In genomic region chr9:29212590-29213373, GRCh38 we compare ENCODE assay signal across 8 cellular contexts. TPM values are rescaled to one million over a fixed set of nuclear protein-coding genes. Genes with fewer than 3 reads are reported as not detected.
A peak's percentile ranks its signal among the peaks of the same experiment; 100 is the strongest.
DNase-seq lines count a peak whose midpoint lies in the region; ATAC-seq, FAIRE-seq and TF ChIP-seq lines count a peak whose summit lies in the region.

No MANE protein-coding gene starts in this region.

- no peaks in the 10 kb centered on the region for H3K9me1 ChIP-seq in keratinocyte (ENCODE audit: control insufficient read depth, extremely low read depth, insufficient read depth, low read length)

- dilution Hi-C loops in keratinocyte (cut with MboI; ENCODE audit: extremely low pct_ligation_motif_present, low sequenced_read_pairs): no loop called here

- H3K27me3 ChIP-seq in BLaER1 treated with 17β-estradiol and CSF1 and Interleukin-3, amounts not matched to agents 10 nM and 100 nM: peaks cover 23 to 42% (median 33%) of the 10 kb centered on the region in 11 experiments
- peaks cover 56% of the 10 kb centered on the region for H3K27me3 ChIP-seq in keratinocyte (ENCODE audit: control insufficient read depth, extremely low read depth, insufficient read depth, low read length)
- H3K27me3 ChIP-seq in subcutaneous abdominal adipose tissue (ENCODE audit: control insufficient read depth in 5 of 5, insufficient read depth in 4 of 5, low read length in 5 of 5): peaks cover 26 to 45% (median 44%) of the 10 kb centered on the region in 5 donors
- H3K27me3 ChIP-seq in aorta (ENCODE audit: control insufficient read depth in 1 of 2, insufficient read depth in 2 of 2, low read length in 1 of 2): peaks cover 0 to 1% of the 10 kb centered on the region in 2 donors

- intact Hi-C loops in aorta (cut with DNase I): no loop called here

- DNase-seq in UCSD-AML1 (lab: John Stamatoyannopoulos, UW; ENCODE audit: unreplicated experiment) (peak; percentile 23), keratinocyte (ENCODE audit: low read depth, low spot score) (no peak), aorta (no peak), GM19238 (ENCODE audit: insufficient read length, low spot score) (no peak)

- FAIRE-seq in keratinocyte (lab: Jason Lieb, UNC): no peak

- H3K79me2 ChIP-seq in keratinocyte (ENCODE audit: control insufficient read depth, insufficient read depth, low read length): no peaks in the 10 kb centered on the region

- 0 out of 22 replicates have a peak overlapping the region, but pooled peaks of 1 of the 11 experiments have one; percentile 10 for H3K9ac ChIP-seq in BLaER1 treated with 17β-estradiol and CSF1 and Interleukin-3, amounts not matched to agents 10 nM and 100 nM
- peak overlapping the region; percentile 32 for H3K9ac ChIP-seq in keratinocyte (ENCODE audit: control insufficient read depth, extremely low read depth, insufficient read depth, low read length)
- H3K9ac ChIP-seq in subcutaneous abdominal adipose tissue (ENCODE audit: low read length in 5 of 5): no peak overlapping the region

- peak overlapping the region; percentile 59 to 79 (median 66) for H3K4me2 ChIP-seq in BLaER1 treated with 17β-estradiol and CSF1 and Interleukin-3, amounts not matched to agents 10 nM and 100 nM
- H3K4me2 ChIP-seq in keratinocyte (ENCODE audit: control insufficient read depth, extremely low read depth, insufficient read depth, low read depth, low read length): peak overlapping the region; percentile 94

- no peaks in the 10 kb centered on the region for H4K20me1 ChIP-seq in BLaER1 treated with 17β-estradiol and CSF1 and Interleukin-3, amounts not matched to agents 10 nM and 100 nM
- H4K20me1 ChIP-seq in keratinocyte (ENCODE audit: control insufficient read depth, extremely low read depth, insufficient read depth, low read length): no peaks in the 10 kb centered on the region

- peak overlapping the region; percentile 38 to 60 (median 48) for H3K4me3 ChIP-seq in BLaER1 treated with 17β-estradiol and CSF1 and Interleukin-3, amounts not matched to agents 10 nM and 100 nM
- H3K4me3 ChIP-seq in keratinocyte (ENCODE audit: control insufficient read depth in 2 of 3, extremely low read depth in 1 of 3, insufficient read depth in 2 of 3, low read depth in 1 of 3, low read length in 3 of 3) (peak overlapping the region; percentile 14 to 68 (median 55)), subcutaneous abdominal adipose tissue (ENCODE audit: low read depth in 1 of 5, low read length in 5 of 5) (peak overlapping the region; percentile 34 to 62 (median 47)), aorta (ENCODE audit: low read length in 2 of 2) (peak overlapping the region in 1 of 2 donors; percentile 14)

- peaks cover 32 to 37% (median 33%) of the 10 kb centered on the region in 11 experiments for H3K9me3 ChIP-seq in BLaER1 treated with 17β-estradiol and CSF1 and Interleukin-3, amounts not matched to agents 10 nM and 100 nM (replicated peaks in 1 of 11)
- H3K9me3 ChIP-seq in keratinocyte (ENCODE audit: control insufficient read depth, low read depth, low read length): no peaks in the 10 kb centered on the region
- no peaks in the 10 kb centered on the region for H3K9me3 ChIP-seq in subcutaneous abdominal adipose tissue (ENCODE audit: control insufficient read depth in 5 of 5, low read length in 5 of 5)
- H3K9me3 ChIP-seq in aorta (ENCODE audit: control insufficient read depth, low read length): no peaks in the 10 kb centered on the region

- no peak overlapping the region for H3K27ac ChIP-seq in BLaER1 treated with 17β-estradiol and CSF1 and Interleukin-3, amounts not matched to agents 10 nM and 100 nM
- H3K27ac ChIP-seq in keratinocyte (ENCODE audit: control insufficient read depth, insufficient read depth, low read length) (no peak overlapping the region), subcutaneous abdominal adipose tissue (ENCODE audit: low read depth, low read length) (no peak overlapping the region), aorta (ENCODE audit: low read depth in 1 of 2, low read length in 2 of 2) (no peak overlapping the region)

- no peak for TF ChIP-seq CTCF in keratinocyte (optimal IDR thresholded peaks at IDR 0.05 in 1 of 3, IDR thresholded peaks at IDR 0.05 in 1 of 3, conservative IDR thresholded peaks at IDR 0.05 in 1 of 3; ENCODE audit: extremely low read depth in 1 of 3, insufficient read depth in 2 of 3, low read length in 3 of 3)

- H3K4me1 ChIP-seq in BLaER1 treated with 17β-estradiol and CSF1 and Interleukin-3, amounts not matched to agents 10 nM and 100 nM: no peaks in the 10 kb centered on the region
- H3K4me1 ChIP-seq in keratinocyte (ENCODE audit: control insufficient read depth, extremely low read depth, insufficient read depth, low read length): peaks cover 21% of the 10 kb centered on the region
- H3K4me1 ChIP-seq in subcutaneous abdominal adipose tissue (ENCODE audit: control insufficient read depth in 5 of 5, insufficient read depth in 5 of 5, low read length in 5 of 5): peaks cover 0 to 33% (median 28%) of the 10 kb centered on the region in 5 donors
- peaks cover 0 to 4% of the 10 kb centered on the region in 2 donors for H3K4me1 ChIP-seq in aorta (ENCODE audit: control insufficient read depth in 1 of 2, insufficient read depth in 2 of 2, low read length in 2 of 2)

- ATAC-seq in HG02763 (IDR thresholded peaks at IDR 0.05; ENCODE audit: unreplicated experiment) (peak; percentile 20), aorta (ENCODE audit: low FRiP score) (no peak), HG03139 (IDR thresholded peaks at IDR 0.05; ENCODE audit: unreplicated experiment) (no peak)

- H2AFZ ChIP-seq in keratinocyte (ENCODE audit: control insufficient read depth, low read length): peak overlapping the region; percentile 67

- no peaks in the 10 kb centered on the region for H3K36me3 ChIP-seq in BLaER1 treated with 17β-estradiol and CSF1 and Interleukin-3, amounts not matched to agents 10 nM and 100 nM
- no peaks in the 10 kb centered on the region for H3K36me3 ChIP-seq in keratinocyte (ENCODE audit: control insufficient read depth in 2 of 2, extremely low read depth in 1 of 2, insufficient read depth in 2 of 2, low read length in 2 of 2)
- no peaks in the 10 kb centered on the region for H3K36me3 ChIP-seq in subcutaneous abdominal adipose tissue (ENCODE audit: control insufficient read depth in 5 of 5, insufficient read depth in 5 of 5, low read length in 5 of 5)
- no peaks in the 10 kb centered on the region for H3K36me3 ChIP-seq in aorta (ENCODE audit: control insufficient read depth in 1 of 2, insufficient read depth in 2 of 2, low read length in 1 of 2)

- 1% methylated on average over 33 of the region's 33 CpGs for WGBS in aorta, 2 donors

RNA-seq across cellular contexts. Expression of gene LINGO2, which starts 0.6 kb away (rescaled TPM):
- polyA plus RNA-seq in keratinocyte (0.07 to 0.21 TPM (median 0.09 TPM) in 3 replicates), aorta (not detected)
- not detected for polyA plus RNA-seq in keratinocyte (2011; ENCODE audit: low read depth)
- polyA plus RNA-seq in keratinocyte (2011; cell fraction: cytosol; rRNA removed): 0.08 and 0.11 TPM in 2 replicates
- polyA plus RNA-seq in keratinocyte (2011; cell fraction: nucleus; rRNA removed): 0.56 and 0.64 TPM in 2 replicates
- 0.06 TPM in 1 of 2 replicates, not detected in the other for polyA plus RNA-seq in keratinocyte (2012; ENCODE audit: low replicate concordance)
- polyA minus RNA-seq in keratinocyte: 0.13 to 1.3 TPM in 2 of 3 replicates, not detected in the other
- not detected for polyA minus RNA-seq in keratinocyte (2011; cell fraction: cytosol; rRNA and poly(A)+ RNA removed)
- polyA minus RNA-seq in keratinocyte (2011; cell fraction: nucleus; rRNA and poly(A)+ RNA removed): 0.74 and 2.1 TPM in 2 replicates
- total RNA-seq in aorta: not detected
